8 cellular contexts compared by ENCODE assay signal in genomic region chr11:110292146-110292545, GRCh38. TPM values are rescaled to one million over a fixed set of nuclear protein-coding genes. Genes with fewer than 3 reads are reported as not detected.
DNase-seq lines count a peak whose midpoint lies in the region; ATAC-seq, FAIRE-seq and TF ChIP-seq lines count a peak whose summit lies in the region.
"Not testable (repeated sequence)": the region's sequence is repeated elsewhere in the genome, so short reads cannot be mapped to it uniquely, and the experiment has no call there.

No MANE protein-coding gene starts in this region.

- H3K4me3 Mint-ChIP-seq in WTC11, result not testable (repeated sequence)

- peak overlapping the region; percentile 67; the same call in 1 of the 3 replicates for H3K4me3 ChIP-seq in A549
- not testable (repeated sequence) for H3K4me3 ChIP-seq in PC-9; epithelial cell of proximal tubule (ENCODE audit: low read depth, low read length)
- H3K4me3 ChIP-seq in GM12878, result 0 out of 2 replicates have a peak overlapping the region, but pooled peaks have one; percentile 15

- H3K79me2 ChIP-seq in PC-9 (ENCODE audit: low read depth), result peaks cover 90% of the 10 kb centered on the region
- H3K79me2 ChIP-seq in GM12878 (ENCODE audit: control insufficient read depth, insufficient read depth, low read length), result peaks cover 89% of the 10 kb centered on the region

- SMC1A ChIA-PET in GM12878 (lab: Charles Lee; ENCODE audit: uncharacterized antibody, unreplicated experiment), result interaction anchor here (0.6 to 2.1 kb wide), 12 partner anchors 18 to 707 kb away, joined by 3 to 7 read pairs (median 4); no protein-coding TSS in a partner anchor

- BruUV-seq in PC-9 (replicated peaks; lab: Mats Ljungman, UMichigan); GM12878 (replicated peaks; lab: Mats Ljungman, UMichigan): not testable (repeated sequence)

- peak overlapping the region; percentile 75 to 96; a peak in 5 of 6 replicates for H3K27ac ChIP-seq in A549
- not testable (repeated sequence) for H3K27ac ChIP-seq in PC-9
- 0 out of 2 replicates have a peak overlapping the region, but pooled peaks have one; percentile 4 for H3K27ac ChIP-seq in GM12878 (ENCODE audit: control insufficient read depth, insufficient read depth)

- not testable (repeated sequence) for FAIRE-seq in A549 (lab: Jason Lieb, UNC); GM12878 (lab: Jason Lieb, UNC)

- H3K27ac Mint-ChIP-seq in WTC11, result not testable (repeated sequence)

- not testable (repeated sequence) for H3K9me2 ChIP-seq in PC-9 (ENCODE audit: insufficient read depth)

- H2AFZ ChIP-seq in PC-9; GM12878 (ENCODE audit: control insufficient read depth, low read depth, low read length): not testable (repeated sequence)

- not testable (repeated sequence) for TF ChIP-seq RAD21 in A549 (conservative IDR thresholded peaks at IDR 0.05 in 1 of 2, IDR thresholded peaks at IDR 0.05 in 1 of 2); Ishikawa (IDR thresholded peaks at IDR 0.05; ENCODE audit: low read depth); GM12878 (IDR thresholded peaks at IDR 0.05; ENCODE audit: insufficient read depth, low read depth, low read length)

- POLR2A ChIA-PET in A549 (lab: Yijun Ruan, JAX); PC-9 (lab: Charles Lee; ENCODE audit: unreplicated experiment); WTC11 (lab: Charles Lee): not testable (repeated sequence)
- POLR2A ChIA-PET in GM12878 (lab: Charles Lee), result interaction anchor here (1.3 to 1.9 kb wide), 2 partner anchors 55 to 61 kb away, joined by 3 to 6 read pairs; no protein-coding TSS in a partner anchor

- not testable (repeated sequence) for H3K36me3 ChIP-seq in PC-9 (ENCODE audit: low read depth); GM12878 (ENCODE audit: control insufficient read depth in 2 of 2, insufficient read depth in 2 of 2, low read length in 1 of 2)

- not testable (repeated sequence) for DNase-seq in A549 (ENCODE audit: low read depth in 1 of 2, low spot score in 1 of 2); PC-9; WTC11 (ENCODE audit: low spot score); GM12878 (ENCODE audit: low read depth, low spot score)
- DNase-seq in epithelial cell of proximal tubule (ENCODE audit: low read depth) (peak; percentile 29), left kidney (ENCODE audit: low read depth, low spot score) (peak; percentile 47), renal cortical epithelial cell (ENCODE audit: low read depth) (peak; percentile 34)

- ATAC-seq in A549, WTC11, GM12878: not testable (repeated sequence)

- H3K4me1 ChIP-seq in A549 (peaks cover 60% of the 10 kb centered on the region), PC-9 (replicated peaks; ENCODE audit: insufficient read depth) (peaks cover 51% of the 10 kb centered on the region)
- not testable (repeated sequence) for H3K4me1 ChIP-seq in GM12878 (ENCODE audit: control insufficient read depth, insufficient read depth, low read length)

- CTCF ChIA-PET in A549 (lab: Yijun Ruan, JAX) (interaction anchor here (0.7 kb wide), 1 partner anchor 1237 kb away, joined by 3 read pairs; no protein-coding TSS in a partner anchor), WTC11 (lab: Charles Lee) (interaction anchor here (1.6 kb wide), 1 partner anchor 91 kb away, joined by 6 read pairs; no protein-coding TSS in a partner anchor), GM12878 (lab: Yijun Ruan, JAX) (interaction anchor here (0.6 to 2.7 kb wide), 9 partner anchors 11 to 1622 kb away, joined by 3 to 13 read pairs (median 3); no protein-coding TSS in a partner anchor)
- CTCF ChIA-PET in PC-9 (lab: Charles Lee), result not testable (repeated sequence)

- H3K4me1 Mint-ChIP-seq in WTC11, result peaks cover 46% of the 10 kb centered on the region

- in situ Hi-C loops in GM12878 (cut with MboI), result not testable (repeated sequence)

- intact Hi-C loops in PC-9 (cut with micrococcal nuclease; ENCODE audit: unreplicated experiment) (loop anchor here (10.0 kb wide), 2 partner anchors 197 to 347 kb away; partner anchors contain the start of gene ZC3H12C), GM12878 (cut with micrococcal nuclease; ENCODE audit: unreplicated experiment) (loop anchor here (10.0 kb wide), 1 partner anchor 143 kb away; no protein-coding TSS in a partner anchor)

- not testable (repeated sequence) for TF ChIP-seq EP300 in A549 (IDR thresholded peaks at IDR 0.05); GM12878 (IDR thresholded peaks at IDR 0.05; ENCODE audit: borderline replicate concordance in 1 of 2, control insufficient read depth in 1 of 2, low read depth in 2 of 2, low read length in 2 of 2)
- TF ChIP-seq EP300 in Ishikawa (IDR thresholded peaks at IDR 0.05; ENCODE audit: borderline replicate concordance), result 0 out of 2 replicates have a peak, but pooled peaks have one; percentile 10

- H3K4me2 ChIP-seq in A549 (peak overlapping the region; percentile 93), PC-9 (peak overlapping the region; percentile 95; the same call in 1 of the 2 replicates), GM12878 (ENCODE audit: control insufficient read depth, insufficient read depth) (peak overlapping the region; percentile 32; the same call in 1 of the 2 replicates)

- TF ChIP-seq POLR2A in A549 (IDR thresholded peaks at IDR 0.05; ENCODE audit: low read length); GM12878 (IDR thresholded peaks at IDR 0.05; ENCODE audit: low read depth, low read length): not testable (repeated sequence)

- not testable (repeated sequence) for H3K9me3 Mint-ChIP-seq in WTC11

- H3K9ac ChIP-seq in GM12878 (ENCODE audit: control insufficient read depth, insufficient read depth, low read length), result not testable (repeated sequence)

- not testable (repeated sequence) for H3K36me3 Mint-ChIP-seq in WTC11

- H3K27me3 ChIP-seq in PC-9 (ENCODE audit: insufficient read depth, low read depth); GM12878 (replicated peaks in 1 of 2; ENCODE audit: control insufficient read depth in 2 of 2, insufficient read depth in 2 of 2, low read length in 1 of 2): not testable (repeated sequence)

- H4K20me1 ChIP-seq in PC-9 (ENCODE audit: insufficient read depth), result peaks cover 36% of the 10 kb centered on the region
- not testable (repeated sequence) for H4K20me1 ChIP-seq in GM12878 (ENCODE audit: control insufficient read depth, insufficient read depth)

- H3F3A ChIP-seq in PC-9 (ENCODE audit: insufficient read depth, low read depth), result peaks cover 24% of the 10 kb centered on the region

- not testable (repeated sequence) for H3K27me3 Mint-ChIP-seq in WTC11 (ENCODE audit: low read depth)

- TF ChIP-seq CTCF in A549 (IDR thresholded peaks at IDR 0.05); PC-9 (conservative IDR thresholded peaks at IDR 0.05); WTC11 (IDR thresholded peaks at IDR 0.05); GM12878 (IDR thresholded peaks at IDR 0.05 in 2 of 3, conservative IDR thresholded peaks at IDR 0.05 in 1 of 3; ENCODE audit: control insufficient read depth in 2 of 3, extremely low read depth in 1 of 3, insufficient read depth in 1 of 3, low read depth in 3 of 3, low read length in 3 of 3); epithelial cell of proximal tubule (conservative IDR thresholded peaks at IDR 0.05; ENCODE audit: low read depth, low read length): not testable (repeated sequence)

- not testable (repeated sequence) for H3K9me3 ChIP-seq in A549; PC-9 (ENCODE audit: insufficient read depth, low read depth); GM12878 (replicated peaks; ENCODE audit: control insufficient read depth, insufficient read depth, low read length)

- RAD21 ChIA-PET in GM12878 (lab: Charles Lee; ENCODE audit: unreplicated experiment), result interaction anchor here (0.7 to 1.4 kb wide), 3 partner anchors 18 to 71 kb away, joined by 3 to 4 read pairs (median 3); no protein-coding TSS in a partner anchor

- WGBS in A549 (ENCODE audit: missing lambda C conversion rate), result 88% methylated on average over 4 of the region's 4 CpGs
- 67% methylated on average over 4 of the region's 4 CpGs for WGBS in GM12878 (ENCODE audit: insufficient coverage, insufficient replicate concordance, low lambda C conversion rate, missing lambda C conversion rate)

TF ChIP-seq in GM12878, 131 proteins besides CTCF, POLR2A, EP300 and RAD21:
- TF ChIP-seq HDGF (IDR thresholded peaks at IDR 0.05), result 0 out of 2 replicates have a peak, but pooled peaks have one; percentile 51
TF ChIP-seq in GM12878: peak in this region for 1; not testable (repeated sequence) for 130.

RNA-seq across cellular contexts. Expression of gene RDX, which starts 4.3 kb away (rescaled TPM):
- 171 and 183 TPM in 2 replicates for polyA plus RNA-seq in A549 (2011; rRNA removed)
- polyA plus RNA-seq in A549 (2012; cell fraction: cytosol; rRNA removed), result 34.4 and 47.4 TPM in 2 replicates
- 18.4 and 25.5 TPM in 2 replicates for polyA plus RNA-seq in A549 (2012; cell fraction: nucleus; rRNA removed)
- 127 to 158 TPM (median 149 TPM) in 3 replicates for polyA plus RNA-seq in A549 (2017; fragmentation: RNase III; extraction: RNeasy Plus Mini Kit Qiagen cat#74134 plus additional on column Dnase treatment)
- 70.7 and 74.9 TPM in 2 replicates for polyA minus RNA-seq in A549 (2011; rRNA and poly(A)+ RNA removed)
- 143 and 196 TPM in 2 replicates for total RNA-seq in PC-9 (2021)
- total RNA-seq in WTC11 (2021), result 71.8 to 77.4 TPM (median 72.9 TPM) in 3 replicates
- total RNA-seq in GM12878 (2013; cell fraction: nucleolus; rRNA removed), result 134 and 138 TPM in 2 replicates
- 24.6 and 31.7 TPM in 2 replicates for total RNA-seq in GM12878 (2014; rRNA removed)
- 50.3 and 53.0 TPM in 2 replicates for total RNA-seq in GM12878 (2014; rRNA removed; fragmentation: Illumina TruSeq; extraction: Trizol)
- 57.5 and 62.0 TPM in 2 replicates for total RNA-seq in GM12878 (2021)
- 16.7 TPM for polyA plus RNA-seq in GM12878 (2011; ENCODE audit: low read depth)
- polyA plus RNA-seq in GM12878 (2011; rRNA removed), result 48.1 and 108 TPM in 2 replicates
- polyA plus RNA-seq in GM12878 (2011; cell fraction: cytosol; rRNA removed), result 13.5 and 19.8 TPM in 2 replicates
- polyA plus RNA-seq in GM12878 (2011; cell fraction: nucleus; rRNA removed), result 23.7 and 36.3 TPM in 2 replicates
- polyA plus RNA-seq in GM12878 (2012), result 21.9 and 34.0 TPM in 2 replicates
- 44.8 and 47.4 TPM in 2 replicates for polyA plus RNA-seq in GM12878 (2014; fragmentation: Illumina TruSeq; extraction: Trizol)
- 10 to 100 TPM; 37.4 to 40.3 TPM for polyA plus RNA-seq in GM12878 (2014; fragmentation: Nextera tagmentation; extraction: Ambion mirVana)
- 22.5 and 31.1 TPM in 2 replicates for polyA plus RNA-seq in GM12878 (2014; rRNA removed)
- 10 to 100 TPM; 55.5 to 62.2 TPM for polyA plus RNA-seq in GM12878 (2016; fragmentation: Nextera tagmentation; extraction: Ambion mirVana)
- polyA minus RNA-seq in GM12878 (2011; rRNA and poly(A)+ RNA removed), result 29.6 and 59.3 TPM in 2 replicates
- 16.8 and 25.0 TPM in 2 replicates for polyA minus RNA-seq in GM12878 (2011; cell fraction: cytosol; rRNA and poly(A)+ RNA removed)
- polyA minus RNA-seq in GM12878 (2011; cell fraction: nucleus; rRNA and poly(A)+ RNA removed), result 14.3 and 27.2 TPM in 2 replicates
- 72.3 and 103 TPM in 2 replicates for total RNA-seq in epithelial cell of proximal tubule
- total RNA-seq in renal cortical epithelial cell, result 76.4 and 126 TPM in 2 replicates

Comparison
In these comparisons a context has a peak if more than half of its experiments do, and no peak if none do; other contexts are left out.
1. H3K4me2 ChIP-seq: peak in every context shown above with its lines; median percentile 95 in PC-9; 93 in A549; 32 in GM12878.